In the genomic region with DNA sequence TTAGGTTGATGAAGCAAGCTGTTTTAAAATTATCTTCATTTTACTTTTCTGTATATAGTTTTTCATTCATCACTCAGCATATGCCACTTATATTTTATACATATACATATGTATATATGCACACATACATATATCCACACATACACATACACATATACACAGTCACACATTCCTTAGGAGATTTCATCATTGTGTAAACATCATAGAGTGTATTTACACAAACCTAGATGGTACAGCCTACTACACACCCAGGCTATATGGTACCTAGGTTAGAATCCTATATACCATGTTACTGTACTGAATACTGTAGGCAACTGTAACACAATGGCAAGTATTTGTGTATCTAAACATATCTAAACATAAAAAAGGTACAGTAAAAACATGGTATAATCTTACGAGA, we compare ENCODE assay signal across 9 cellular contexts.
"Had no signal": no experiment of that assay in that cellular context is flagged by ENCODE, and none has a peak within 500 bp of the region (broad histone marks: within the 10 kb centered on the region; RNA-seq: fewer than 3 reads in every experiment).

No MANE protein-coding gene starts in this region.

- DNase-seq: H9, HCEC 1CT, KG1 had no signal

- H3K4me2 ChIP-seq: GM23338 had no signal

- H3K27ac ChIP-seq: HL-60 had no signal

- H2AFZ ChIP-seq: GM23338 had no signal

- H3K4me3 ChIP-seq: GM23338, K562 had no signal

- ATAC-seq: GM23338, HepG2, K562 had no signal

- FAIRE-seq: H1, H54, HepG2, K562 had no signal
